ENCODE assay signal across 8 cellular contexts in genomic region chr18:21612125-21613100, GRCh38. TPM values are rescaled to one million over a fixed set of nuclear protein-coding genes. Genes with fewer than 3 reads are reported as not detected.
A peak's percentile ranks its signal among the peaks of the same experiment; 100 is the strongest.
DNase-seq lines count a peak whose midpoint lies in the region; ATAC-seq, FAIRE-seq and TF ChIP-seq lines count a peak whose summit lies in the region.

Gene SNRPD1 (plus strand): TSS chr18:21612314. CDS start chr18:21612430, 116 bp downstream.

- H3K4me1 ChIP-seq in heart left ventricle (peaks cover 2 to 34% (median 14%) of the 10 kb centered on the region in 12 donors), upper lobe of right lung (peaks cover 13% of the 10 kb centered on the region)

- intact Hi-C loops in heart left ventricle (cut with DNase I) = loop anchor here in 4 of 10 donors (1.0 to 10.0 kb wide), 7 partner anchors 12 to 242 kb away; partner anchors contain the start of genes ABHD3 (in 2 of the 4), MIB1 (in 2 of the 4) and ESCO1 (in 1 of the 4)
- intact Hi-C loops in posterior cingulate gyrus (cut with DNase I) = loop anchor here (2.0 to 10.0 kb wide), 3 partner anchors 14 to 222 kb away; partner anchors contain the start of gene ABHD3
- intact Hi-C loops in upper lobe of right lung (cut with DNase I) = no loop called here

- peaks cover 0 to 21% (median 10%) of the 10 kb centered on the region in 9 donors for H3K36me3 ChIP-seq in heart left ventricle
- peaks cover 5% of the 10 kb centered on the region for H3K36me3 ChIP-seq in upper lobe of right lung

- TF ChIP-seq POLR2A in GM12891 (IDR thresholded peaks at IDR 0.05; ENCODE audit: low read depth, low read length) = peak; percentile 96
- peak in 1 of 2 donors; percentile 35 for TF ChIP-seq POLR2A in heart left ventricle (IDR thresholded peaks at IDR 0.05)

- FAIRE-seq in GM12891 (lab: Jason Lieb, UNC) = peak; percentile 93

- ATAC-seq in HG02840 (IDR thresholded peaks at IDR 0.05; ENCODE audit: low FRiP score, unreplicated experiment) (peak; percentile 99), heart left ventricle (peak; percentile 98 to 100 (median 100)), upper lobe of right lung (peak; percentile 100)

- DNase-seq in GM12891 (ENCODE audit: insufficient read length, low spot score) = peak; percentile 88
- peak; percentile 87 for DNase-seq in NCI-H1436 (lab: John Stamatoyannopoulos, UW)
- peak; percentile 78 for DNase-seq in T follicular helper cell (ENCODE audit: low read depth)
- DNase-seq in heart left ventricle = peak; percentile 86 to 93 (median 91)
- peak; percentile 75 to 97 (median 84) for DNase-seq in posterior cingulate gyrus
- peak; percentile 95 for DNase-seq in upper lobe of right lung

- peak; percentile 85 to 100 (median 96) for TF ChIP-seq CTCF in heart left ventricle (IDR thresholded peaks at IDR 0.05)
- peak; percentile 97 for TF ChIP-seq CTCF in upper lobe of right lung (IDR thresholded peaks at IDR 0.05)

- H3K27ac ChIP-seq in adipose tissue (ENCODE audit: low read depth, low read length) (peak within 1 kb of the TSS; percentile 85), heart left ventricle (peak within 1 kb of the TSS; percentile 30 to 93 (median 80)), upper lobe of right lung (peak within 1 kb of the TSS; percentile 88)

- peak within 1 kb of the TSS; percentile 60 to 92 (median 72) for H3K4me3 ChIP-seq in heart left ventricle
- H3K4me3 ChIP-seq in upper lobe of right lung = peak within 1 kb of the TSS; percentile 83

- H3K9me3 ChIP-seq in heart left ventricle = peaks cover 0 to 6% (median 0%) of the 10 kb centered on the region in 12 donors
- no peaks in the 10 kb centered on the region for H3K9me3 ChIP-seq in upper lobe of right lung

- WGBS in adipose tissue, 3 donors = 0 to 1% (median 1%) methylated on average over 59 of the region's 59 CpGs
- 0 to 1% (median 1%) methylated on average over 54 to 59 of the region's 59 CpGs for WGBS in heart left ventricle, 4 donors

- H3K27me3 ChIP-seq in heart left ventricle (no peaks in the 10 kb centered on the region), upper lobe of right lung (no peaks in the 10 kb centered on the region)

TF ChIP-seq in GM12891, 5 proteins besides CTCF, POLR2A, EP300 and RAD21:
- TF ChIP-seq POU2F2 (IDR thresholded peaks at IDR 0.05; ENCODE audit: low read depth, low read length) (peak; percentile 74), TAF1 (IDR thresholded peaks at IDR 0.05; ENCODE audit: low read depth, low read length) (peak; percentile 96), PAX5 (IDR thresholded peaks at IDR 0.05; ENCODE audit: insufficient read depth, low read length, severe bottlenecking) (no peak), SPI1 (IDR thresholded peaks at IDR 0.05; ENCODE audit: low read depth, low read length) (no peak), POLR2AphosphoS5 (IDR thresholded peaks at IDR 0.05; ENCODE audit: low read depth, low read length) (peak; percentile 97)

RNA-seq across cellular contexts. Expression of gene SNRPD1, which starts in this region (rescaled TPM):
- polyA plus RNA-seq in GM12891 (2012; ENCODE audit: low read depth, missing spikeins) = 112 TPM
- polyA plus RNA-seq in adipose tissue = 10 to 100 TPM in 2 of 3 donors, 1 to 10 TPM in 1; 6.2 to 18.6 (median 17.2) TPM
- 10 to 100 TPM in 7 of 9 donors, 1 to 10 TPM in 2; 2.5 to 31.0 (median 20.9) TPM for total RNA-seq in heart left ventricle
- 10 to 100 TPM; 10.1 to 17.3 TPM for polyA plus RNA-seq in heart left ventricle
- total RNA-seq in upper lobe of right lung = 25.8 TPM

Comparison
In these comparisons a context has a peak if more than half of its experiments do, and no peak if none do; other contexts are left out.
1. Peak in every context shown above with its lines: DNase-seq, ATAC-seq, H3K4me3 ChIP-seq and H3K27ac ChIP-seq.